In genomic region chr2:42754776-42755140, GRCh38 we compare ENCODE assay signal across 16 cellular contexts. TPM values are rescaled to one million over a fixed set of nuclear protein-coding genes. Genes with fewer than 3 reads are reported as not detected.
A peak's percentile ranks its signal among the peaks of the same experiment; 100 is the strongest.
DNase-seq lines count a peak whose midpoint lies in the region; ATAC-seq and TF ChIP-seq lines count a peak whose summit lies in the region.
"Had no signal": no experiment of that assay in that cellular context is flagged by ENCODE, and none has a peak within 500 bp of the region (broad histone marks: within the 10 kb centered on the region; RNA-seq: fewer than 3 reads in every experiment).

No MANE protein-coding gene starts in this region.

- H3K4me3 ChIP-seq in heart right ventricle = no peak overlapping the region
- no peak overlapping the region for H3K4me3 ChIP-seq in neural progenitor cell
- no peak overlapping the region for H3K4me3 ChIP-seq in A673 (ENCODE audit: low read depth, low read length, poor library complexity, severe bottlenecking)
- H3K4me3 ChIP-seq: esophagus muscularis mucosa, transverse colon had no signal

- no peaks in the 10 kb centered on the region for H3K9me3 ChIP-seq in heart right ventricle
- no peaks in the 10 kb centered on the region for H3K9me3 ChIP-seq in neural progenitor cell (ENCODE audit: low read depth)
- H3K9me3 ChIP-seq in A673 (ENCODE audit: low read depth, low read length, poor library complexity, severe bottlenecking) = no peaks in the 10 kb centered on the region
- H3K9me3 ChIP-seq: esophagus muscularis mucosa, transverse colon had no signal

- H3K36me3 ChIP-seq in heart right ventricle (peaks cover 0 to 19% (median 0%) of the 10 kb centered on the region in 9 donors), neural progenitor cell (no peaks in the 10 kb centered on the region), A673 (ENCODE audit: insufficient read depth, low read length, poor library complexity, severe bottlenecking) (no peaks in the 10 kb centered on the region)
- H3K36me3 ChIP-seq: brain microvascular endothelial cell, transverse colon, WERI-Rb-1 had no signal

- no peak overlapping the region for H2AFZ ChIP-seq in neural progenitor cell (replicated peaks)

- POLR2A ChIA-PET in A673 (lab: Charles Lee; ENCODE audit: low non-redundant PET) = no interaction called here

- BruUV-seq in A673 (replicated peaks; lab: Mats Ljungman, UMichigan) = no TSS peak

- peaks cover 16% of the 10 kb centered on the region for H3K4me1 Mint-ChIP-seq in neural progenitor cell
- H3K4me1 Mint-ChIP-seq in activated naive CD8-positive, alpha-beta T cell treated with anti-CD3 and anti-CD28 coated beads, Interleukin-2, amount 50 U/mL, for 24 hours = peaks cover 24% of the 10 kb centered on the region

- H3K9ac ChIP-seq in neural progenitor cell = no peak overlapping the region

- H3K4me3 Mint-ChIP-seq in neural progenitor cell = no peak overlapping the region
- no peak overlapping the region for H3K4me3 Mint-ChIP-seq in activated naive CD8-positive, alpha-beta T cell treated with anti-CD3 and anti-CD28 coated beads, Interleukin-2, amount 50 U/mL, for 24 hours
- H3K4me3 Mint-ChIP-seq: CD8-positive, alpha-beta T cell had no signal

- peaks cover 3 to 46% (median 16%) of the 10 kb centered on the region in 9 donors for H3K4me1 ChIP-seq in heart right ventricle
- no peaks in the 10 kb centered on the region for H3K4me1 ChIP-seq in neural progenitor cell
- H3K4me1 ChIP-seq in A673 (ENCODE audit: insufficient read depth, low read length, poor library complexity, severe bottlenecking) = no peaks in the 10 kb centered on the region

- WGBS in heart right ventricle, 2 donors = 79 to 85% methylated on average over 8 of the region's 8 CpGs

- peaks cover 2% of the 10 kb centered on the region for H3K27me3 Mint-ChIP-seq in neural progenitor cell (ENCODE audit: insufficient read depth, low read depth)
- no peaks in the 10 kb centered on the region for H3K27me3 Mint-ChIP-seq in activated naive CD8-positive, alpha-beta T cell treated with anti-CD3 and anti-CD28 coated beads, Interleukin-2, amount 50 U/mL, for 24 hours

- H4K20me1 ChIP-seq in neural progenitor cell (ENCODE audit: low read depth) = no peaks in the 10 kb centered on the region

- H3F3A ChIP-seq in neural progenitor cell (ENCODE audit: low read depth) = no peaks in the 10 kb centered on the region

- H3K79me2 ChIP-seq in neural progenitor cell (ENCODE audit: low read depth) = no peaks in the 10 kb centered on the region

- H3K4me2 ChIP-seq in neural progenitor cell = no peak overlapping the region

- intact Hi-C loops in heart right ventricle (cut with DNase I) = no loop called here
- intact Hi-C loops in Right ventricle myocardium superior (cut with DNase I) = no loop called here
- intact Hi-C loops in A673 (cut with micrococcal nuclease; ENCODE audit: unreplicated experiment) = no loop called here

- no peaks in the 10 kb centered on the region for H3K9me3 Mint-ChIP-seq in neural progenitor cell
- H3K9me3 Mint-ChIP-seq in activated naive CD8-positive, alpha-beta T cell treated with anti-CD3 and anti-CD28 coated beads, Interleukin-2, amount 50 U/mL, for 24 hours = no peaks in the 10 kb centered on the region
- H3K9me3 Mint-ChIP-seq: CD8-positive, alpha-beta T cell had no signal

- H3K36me3 Mint-ChIP-seq in neural progenitor cell = no peaks in the 10 kb centered on the region
- H3K36me3 Mint-ChIP-seq in activated naive CD8-positive, alpha-beta T cell treated with anti-CD3 and anti-CD28 coated beads, Interleukin-2, amount 50 U/mL, for 24 hours (ENCODE audit: low read depth) = no peaks in the 10 kb centered on the region

- TF ChIP-seq CTCF in heart right ventricle (IDR thresholded peaks at IDR 0.05) (no peak), neural progenitor cell (IDR thresholded peaks at IDR 0.05) (no peak), A673 (conservative IDR thresholded peaks at IDR 0.05; ENCODE audit: low read depth, low read length) (no peak)

- CTCF ChIA-PET in A673 (lab: Charles Lee) = no interaction called here

- no peak for DNase-seq in heart right ventricle
- DNase-seq in Right ventricle myocardium superior = no peak
- peak in 6 of 61 donors; percentile 30 to 62 (median 44) for DNase-seq in caudate nucleus (lab: John Stamatoyannopoulos, UW)
- no peak for DNase-seq in neural progenitor cell (ENCODE audit: low spot score)
- DNase-seq in activated naive CD8-positive, alpha-beta T cell treated with anti-CD3 and anti-CD28 coated beads, Interleukin-2, amount 50 U/mL, for 24 hours = no peak
- DNase-seq in NCI-H1092 treated with DMSO at 0.1 percent for 48 hours (lab: John Stamatoyannopoulos, UW) = no peak
- DNase-seq in A673 (ENCODE audit: low spot score) = no peak
- DNase-seq: activated naive CD4-positive, alpha-beta T cell treated with Interleukin-2 at 50 U/mL for 16 hours; brain microvascular endothelial cell; CD8-positive, alpha-beta T cell; PC-3; transverse colon; WERI-Rb-1 had no signal

- H3K27ac Mint-ChIP-seq in neural progenitor cell = peak overlapping the region; percentile 87
- H3K27ac Mint-ChIP-seq in activated naive CD8-positive, alpha-beta T cell treated with anti-CD3 and anti-CD28 coated beads, Interleukin-2, amount 50 U/mL, for 24 hours = no peak overlapping the region
- H3K27ac Mint-ChIP-seq: CD8-positive, alpha-beta T cell had no signal

- peak in 5 of 8 donors; percentile 8 to 20 (median 15) for ATAC-seq in heart right ventricle
- ATAC-seq in Right ventricle myocardium superior (ENCODE audit: poor library complexity) = no peak
- ATAC-seq in activated naive CD8-positive, alpha-beta T cell treated with anti-CD3 and anti-CD28 coated beads, Interleukin-2, amount 50 U/mL, for 24 hours = no peak
- ATAC-seq: CD8-positive, alpha-beta T cell; PC-3 had no signal

- H3K27me3 ChIP-seq in heart right ventricle = no peaks in the 10 kb centered on the region
- H3K27me3 ChIP-seq in neural progenitor cell = no peaks in the 10 kb centered on the region
- no peaks in the 10 kb centered on the region for H3K27me3 ChIP-seq in A673 (replicated peaks; ENCODE audit: insufficient read depth, low read depth, low read length, poor library complexity)
- H3K27me3 ChIP-seq: brain microvascular endothelial cell, esophagus muscularis mucosa, transverse colon had no signal

- peak overlapping the region in 4 of 10 donors; percentile 13 to 72 (median 25) for H3K27ac ChIP-seq in heart right ventricle
- H3K27ac ChIP-seq in caudate nucleus (ENCODE audit: low read depth, low read length) = peak overlapping the region; percentile 48
- no peak overlapping the region for H3K27ac ChIP-seq in neural progenitor cell
- peak overlapping the region; percentile 74 for H3K27ac ChIP-seq in temporal lobe (ENCODE audit: low read depth, low read length)
- no peak overlapping the region for H3K27ac ChIP-seq in A673 (ENCODE audit: low read depth, low read length, poor library complexity, severe bottlenecking)
- H3K27ac ChIP-seq: brain microvascular endothelial cell, esophagus muscularis mucosa, transverse colon, WERI-Rb-1 had no signal

RNA-seq across cellular contexts. Expression of gene OXER1, which starts 9.2 kb away (rescaled TPM):
- total RNA-seq in heart right ventricle (under 1 TPM; 0.20 to 0.78 (median 0.49) TPM), Right ventricle myocardium superior (0.40 TPM), neural progenitor cell (ENCODE audit: low replicate concordance) (0.62 and 0.88 TPM in 2 replicates), temporal lobe (0.25 TPM), A673 (2021) (0.46 and 0.90 TPM in 2 replicates)
- polyA plus RNA-seq in heart right ventricle = 1 to 10 TPM in 1 of 2 donors, under 1 TPM in 1; 0.25 to 1.2 TPM
- total RNA-seq: A172, PC-3 had no signal

RNA-seq across cellular contexts. Expression of gene HAAO, which starts 37.6 kb away (rescaled TPM):
- total RNA-seq in heart right ventricle (1 to 10 TPM in 9 of 10 donors, under 1 TPM in 1; 0.80 to 5.0 (median 2.7) TPM), Right ventricle myocardium superior (2.3 TPM), neural progenitor cell (ENCODE audit: low replicate concordance) (0.77 and 2.8 TPM in 2 replicates), temporal lobe (1.5 TPM), A673 (2021) (2.4 and 3.6 TPM in 2 replicates)
- 1 to 10 TPM; 2.0 to 6.4 TPM for polyA plus RNA-seq in heart right ventricle
- total RNA-seq: A172; CD8-positive, alpha-beta T cell; PC-3 had no signal

Comparison
In these comparisons a context has a peak if more than half of its experiments do, and no peak if none do; other contexts are left out.
1. ATAC-seq: peak in heart right ventricle (5 of 8); none in Right ventricle myocardium superior (single experiment) and activated naive CD8-positive, alpha-beta T cell treated with anti-CD3 and anti-CD28 coated beads, Interleukin-2, amount 50 U/mL, for 24 hours (single experiment).
2. H3K27ac ChIP-seq: peak in caudate nucleus (single experiment) and temporal lobe (single experiment); none in neural progenitor cell (single experiment) and A673 (single experiment).